In the genomic region with DNA sequence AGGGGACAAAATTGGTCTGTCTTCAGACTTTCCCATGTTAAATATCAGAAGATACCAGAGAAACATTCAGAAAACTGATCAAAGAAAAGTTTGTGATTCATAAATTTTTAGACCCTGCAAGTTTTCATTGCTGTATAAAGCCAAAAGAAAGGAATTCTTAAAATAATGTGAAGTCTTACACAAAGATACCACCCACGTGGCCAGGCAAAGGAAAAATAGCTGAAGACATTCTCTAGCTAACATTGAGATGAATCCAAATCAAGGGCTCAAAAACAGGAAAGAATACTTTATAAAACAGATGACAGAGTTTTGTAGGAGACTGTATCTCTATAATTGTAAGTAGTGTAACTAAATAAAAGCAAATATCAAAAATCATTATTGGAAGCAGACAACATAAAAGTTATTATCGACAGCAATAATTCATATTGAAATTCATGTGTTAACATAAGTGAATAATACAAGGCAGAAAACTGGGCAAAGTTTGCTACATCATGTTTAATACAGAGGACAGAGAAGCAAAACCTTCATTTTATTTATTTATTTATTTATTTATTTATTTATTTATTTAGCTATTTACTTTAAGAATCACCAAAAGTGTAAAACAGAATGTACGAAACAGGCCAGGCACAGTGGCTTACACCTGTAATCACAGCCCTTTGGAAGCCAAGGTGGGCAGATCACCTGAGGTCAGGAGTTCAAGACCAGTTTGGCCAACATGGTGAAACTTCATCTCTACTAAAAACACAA, we compare ENCODE assay signal across 1 cellular context.
TF ChIP-seq lines count a peak whose summit lies in the region.

No MANE protein-coding gene starts in this region.

TF ChIP-seq in HEK293, 187 proteins besides CTCF, POLR2A, EP300 and RAD21 (continued from another document):
- peak; percentile 47; the same call in 1 of the 2 replicates for TF ChIP-seq ZNF518A (tag by site-specific recombination; conservative IDR thresholded peaks at IDR 0.05; ENCODE audit: low read depth)
- no peak for TF ChIP-seq TCF7L2 (IDR thresholded peaks at IDR 0.05; ENCODE audit: borderline replicate concordance, low read depth, low read length)
- peak; percentile 56; the same call in 1 of the 2 replicates for TF ChIP-seq ZNF394 (tag by site-specific recombination; IDR thresholded peaks at IDR 0.05; ENCODE audit: borderline replicate concordance)
- no peak for TF ChIP-seq KLF8 (tag by site-specific recombination; IDR thresholded peaks at IDR 0.05)
- TF ChIP-seq ZNF157 (tag by site-specific recombination; IDR thresholded peaks at IDR 0.05) = no peak
- TF ChIP-seq ZNF654 (tag by site-specific recombination; IDR thresholded peaks at IDR 0.05; ENCODE audit: low read depth) = 0 out of 2 replicates have a peak, but pooled peaks have one; percentile 5
- TF ChIP-seq ZNF624 (tag by site-specific recombination; IDR thresholded peaks at IDR 0.05) = no peak
- TF ChIP-seq ZNF555 (tag by site-specific recombination; conservative IDR thresholded peaks at IDR 0.05) = peak; percentile 42
- TF ChIP-seq ZNF140 (tag by site-specific recombination; IDR thresholded peaks at IDR 0.05) = peak; percentile 10; the same call in 1 of the 2 replicates
